13 cellular contexts compared by ENCODE assay signal in genomic region chr6:136956590-136957573, GRCh38. TPM values are rescaled to one million over a fixed set of nuclear protein-coding genes. Genes with fewer than 3 reads are reported as not detected.
DNase-seq lines count a peak whose midpoint lies in the region; ATAC-seq and TF ChIP-seq lines count a peak whose summit lies in the region.
"Had no signal": no experiment of that assay in that cellular context is flagged by ENCODE, and none has a peak within 500 bp of the region (broad histone marks: within the 10 kb centered on the region; RNA-seq: fewer than 3 reads in every experiment).

No MANE protein-coding gene starts in this region.

- DNase-seq in CMK (ENCODE audit: low read depth) (peak; percentile 81), PC-3 (no peak), chondrocyte (ENCODE audit: low spot score) (no peak)
- no peak for DNase-seq in activated naive CD4-positive, alpha-beta T cell treated with anti-CD3 and anti-CD28 coated beads, Interleukin-2, amount 50 U/mL, for 72 hours (ENCODE audit: low spot score in 2 of 2)
- no peak for DNase-seq in stimulated activated CD4-positive, alpha-beta T cell treated with anti-CD3 and anti-CD28 coated beads, Interleukin-2, amount 100 ng/mL, for 48 hours
- DNase-seq: heart right ventricle, IMR-90 had no signal

- H3K27me3 ChIP-seq in PC-3 (ENCODE audit: low read length) (no peaks in the 10 kb centered on the region), iPS-20b (ENCODE audit: insufficient read depth, low read length) (peaks cover 7% of the 10 kb centered on the region; the same call in 1 of the 2 replicates)

- ATAC-seq in PC-3 (no peak), GM21526 (IDR thresholded peaks at IDR 0.05; ENCODE audit: low FRiP score, unreplicated experiment) (no peak)
- no peak for ATAC-seq in activated naive CD4-positive, alpha-beta T cell treated with anti-CD3 and anti-CD28 coated beads, Interleukin-2, amount 50 U/mL, for 72 hours

- no peaks in the 10 kb centered on the region for H3F3A ChIP-seq in PC-3 (ENCODE audit: low read length, unreplicated experiment)

- intact Hi-C loops in PC-3 (cut with micrococcal nuclease) = no loop called here

- no peak overlapping the region for H3K4me3 ChIP-seq in PC-3 (ENCODE audit: low read length)
- H3K4me3 ChIP-seq in iPS-20b (ENCODE audit: low read length) = peak overlapping the region; percentile 1; the same call in 1 of the 2 replicates
- H3K4me3 ChIP-seq: heart right ventricle, SK-N-MC had no signal

- H3K36me3 Mint-ChIP-seq in activated naive CD4-positive, alpha-beta T cell treated with anti-CD3 and anti-CD28 coated beads, Interleukin-2, amount 50 U/mL, for 72 hours = no peaks in the 10 kb centered on the region
- H3K36me3 Mint-ChIP-seq in chondrocyte (ENCODE audit: low read depth) = no peaks in the 10 kb centered on the region

- H3K9ac ChIP-seq in PC-3 (ENCODE audit: low read length) (no peak overlapping the region), iPS-20b (ENCODE audit: low read depth, low read length) (peak overlapping the region; percentile 72)
- H3K9ac ChIP-seq: parathyroid adenoma had no signal

- POLR2A ChIA-PET in PC-3 (lab: Charles Lee; ENCODE audit: unreplicated experiment) = no interaction called here

- peaks cover 6% of the 10 kb centered on the region for H3K27me3 Mint-ChIP-seq in chondrocyte (ENCODE audit: low read depth)

- TF ChIP-seq CTCF in PC-3 (conservative IDR thresholded peaks at IDR 0.05; ENCODE audit: low read depth, low read length) = 0 out of 2 replicates have a peak, but pooled peaks have one; percentile 11
- no peak for TF ChIP-seq CTCF in chondrocyte (IDR thresholded peaks at IDR 0.05)

- H4K20me1 ChIP-seq in PC-3 (ENCODE audit: low read length) = no peaks in the 10 kb centered on the region

- H3K27ac ChIP-seq in PC-3 (ENCODE audit: low read length) (no peak overlapping the region), iPS-20b (ENCODE audit: low read length) (peak overlapping the region; percentile 44)
- H3K27ac ChIP-seq: heart right ventricle, parathyroid adenoma, SK-N-MC had no signal

- no peak for TF ChIP-seq EP300 in Ishikawa (IDR thresholded peaks at IDR 0.05; ENCODE audit: borderline replicate concordance)

- no peaks in the 10 kb centered on the region for H3K9me3 ChIP-seq in PC-3 (ENCODE audit: low read length)
- H3K9me3 ChIP-seq in iPS-20b (ENCODE audit: insufficient read depth, low read depth, low read length) = no peaks in the 10 kb centered on the region
- H3K9me3 ChIP-seq: heart right ventricle had no signal

- BruUV-seq in PC-3 (replicated peaks; lab: Mats Ljungman, UMichigan) = no TSS peak

- CTCF ChIA-PET in PC-3 (lab: Charles Lee) = no interaction called here

- no peaks in the 10 kb centered on the region for H3K9me2 ChIP-seq in PC-3 (replicated peaks; ENCODE audit: low read length)

- H3K4me1 Mint-ChIP-seq in chondrocyte (ENCODE audit: low read depth) = peaks cover 5% of the 10 kb centered on the region
- H3K4me1 Mint-ChIP-seq: central memory CD8-positive, alpha-beta T cell had no signal

- H3K9me3 Mint-ChIP-seq in activated naive CD4-positive, alpha-beta T cell treated with anti-CD3 and anti-CD28 coated beads, Interleukin-2, amount 50 U/mL, for 72 hours = no peaks in the 10 kb centered on the region
- H3K9me3 Mint-ChIP-seq in chondrocyte (ENCODE audit: low read depth) = no peaks in the 10 kb centered on the region
- H3K9me3 Mint-ChIP-seq: central memory CD8-positive, alpha-beta T cell had no signal

- TF ChIP-seq RAD21 in Ishikawa (IDR thresholded peaks at IDR 0.05; ENCODE audit: low read depth) = peak; percentile 5; the same call in 1 of the 2 replicates

- no peak overlapping the region for H3K4me3 Mint-ChIP-seq in chondrocyte (ENCODE audit: unreplicated experiment)
- H3K4me3 Mint-ChIP-seq: central memory CD8-positive, alpha-beta T cell had no signal

- H3K4me2 ChIP-seq in PC-3 (ENCODE audit: low read length) = no peak overlapping the region

- no peaks in the 10 kb centered on the region for H3K79me2 ChIP-seq in PC-3 (ENCODE audit: low read length)
- H3K79me2 ChIP-seq: parathyroid adenoma had no signal

- no peaks in the 10 kb centered on the region for H3K36me3 ChIP-seq in PC-3 (ENCODE audit: low read depth, low read length)
- H3K36me3 ChIP-seq in iPS-20b (ENCODE audit: insufficient read depth, low read depth, low read length) = no peaks in the 10 kb centered on the region
- H3K36me3 ChIP-seq: heart right ventricle had no signal

- H2AFZ ChIP-seq in PC-3 (ENCODE audit: low read length) = no peak overlapping the region
- H2AFZ ChIP-seq: parathyroid adenoma had no signal

- H3K4me1 ChIP-seq in PC-3 (ENCODE audit: insufficient read depth, low read length) = no peaks in the 10 kb centered on the region
- H3K4me1 ChIP-seq in iPS-20b (ENCODE audit: insufficient read depth, low read length) = peaks cover 26% of the 10 kb centered on the region; the same call in 1 of the 2 replicates
- H3K4me1 ChIP-seq: parathyroid adenoma had no signal

- peak overlapping the region in 1 of 2 donors; percentile 77 for H3K27ac Mint-ChIP-seq in activated naive CD4-positive, alpha-beta T cell treated with anti-CD3 and anti-CD28 coated beads, Interleukin-2, amount 50 U/mL, for 72 hours
- H3K27ac Mint-ChIP-seq in chondrocyte (ENCODE audit: unreplicated experiment) = no peak overlapping the region

TF ChIP-seq in Ishikawa, 13 proteins besides CTCF, POLR2A, EP300 and RAD21:
- TF ChIP-seq CREB1 (IDR thresholded peaks at IDR 0.05; ENCODE audit: low read depth) (no peak), REST (IDR thresholded peaks at IDR 0.05; ENCODE audit: low read depth) (no peak), ZBTB7A (IDR thresholded peaks at IDR 0.05; ENCODE audit: low read depth) (no peak), EGR1 (IDR thresholded peaks at IDR 0.05) (no peak), TCF12 (IDR thresholded peaks at IDR 0.05; ENCODE audit: low read depth) (no peak), NFIC (IDR thresholded peaks at IDR 0.05) (no peak), YY1 (IDR thresholded peaks at IDR 0.05; ENCODE audit: low read depth) (no peak), TAF1 (IDR thresholded peaks at IDR 0.05; ENCODE audit: low read depth) (no peak), TEAD4 (IDR thresholded peaks at IDR 0.05) (no peak), FOXM1 (IDR thresholded peaks at IDR 0.05; ENCODE audit: borderline replicate concordance, low read depth) (no peak)
- TF ChIP-seq, protein P1, sequence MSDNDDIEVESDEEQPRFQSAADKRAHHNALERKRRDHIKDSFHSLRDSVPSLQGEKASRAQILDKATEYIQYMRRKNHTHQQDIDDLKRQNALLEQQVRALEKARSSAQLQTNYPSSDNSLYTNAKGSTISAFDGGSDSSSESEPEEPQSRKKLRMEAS (IDR thresholded peaks at IDR 0.05) = no peak
- TF ChIP-seq, protein P2, sequence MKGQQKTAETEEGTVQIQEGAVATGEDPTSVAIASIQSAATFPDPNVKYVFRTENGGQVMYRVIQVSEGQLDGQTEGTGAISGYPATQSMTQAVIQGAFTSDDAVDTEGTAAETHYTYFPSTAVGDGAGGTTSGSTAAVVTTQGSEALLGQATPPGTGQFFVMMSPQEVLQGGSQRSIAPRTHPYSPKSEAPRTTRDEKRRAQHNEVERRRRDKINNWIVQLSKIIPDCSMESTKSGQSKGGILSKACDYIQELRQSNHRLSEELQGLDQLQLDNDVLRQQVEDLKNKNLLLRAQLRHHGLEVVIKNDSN (IDR thresholded peaks at IDR 0.05) = no peak
TF ChIP-seq in Ishikawa: peak in this region for 0.

RNA-seq across cellular contexts. Expression of gene SLC35D3, which starts 34.8 kb away (rescaled TPM):
- total RNA-seq in PC-3 (2014; rRNA removed) (not detected in 2 replicates), chondrocyte (not detected in 3 replicates)
- total RNA-seq in activated naive CD4-positive, alpha-beta T cell treated with anti-CD3 and anti-CD28 coated beads, Interleukin-2, amount 50 U/mL, for 72 hours = not detected
- total RNA-seq: heart right ventricle, IMR-90 had no signal
